Comparison of ENCODE assay signal across 13 cellular contexts in the genomic region with DNA sequence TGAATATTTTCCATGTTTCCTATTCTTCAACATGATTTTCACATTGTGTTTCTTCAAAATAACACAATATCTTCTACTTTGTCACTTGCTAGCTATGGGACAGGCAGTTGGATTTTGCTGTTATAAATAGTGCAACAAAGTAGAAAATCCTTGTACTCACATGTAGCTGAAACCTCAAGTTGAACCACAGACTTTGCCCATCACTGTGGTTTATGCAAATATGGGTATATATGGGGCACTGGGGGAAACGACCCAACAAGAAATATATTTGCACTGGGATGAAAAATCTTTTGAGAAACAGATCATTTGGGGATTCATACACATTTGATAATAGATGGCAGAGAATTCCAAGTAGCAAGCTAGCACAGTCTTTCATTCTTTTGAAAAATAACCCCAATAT.
DNase-seq lines count a peak whose midpoint lies in the region; TF ChIP-seq lines count a peak whose summit lies in the region.
"Had no signal": no experiment of that assay in that cellular context is flagged by ENCODE, and none has a peak within 500 bp of the region (broad histone marks: within the 10 kb centered on the region; RNA-seq: fewer than 3 reads in every experiment).

No MANE protein-coding gene starts in this region.

- H3K4me3 ChIP-seq in DOHH2 (ENCODE audit: low read length) (no peak overlapping the region), MM.1S (ENCODE audit: low read length) (0 out of 2 replicates have a peak overlapping the region, but pooled peaks have one; percentile 2)

- H3K79me2 ChIP-seq in DOHH2 (ENCODE audit: control insufficient read depth, low read length) (no peaks in the 10 kb centered on the region), MM.1S (ENCODE audit: low read length) (no peaks in the 10 kb centered on the region)

- no peak overlapping the region for H3K9ac ChIP-seq in MM.1S (ENCODE audit: low read length)

- no peak overlapping the region for H3K27ac ChIP-seq in DOHH2 (ENCODE audit: low read depth, low read length)
- H3K27ac ChIP-seq in MM.1S (ENCODE audit: low read length) = peak overlapping the region; percentile 6; the same call in 1 of the 2 replicates

- H3K9me3 ChIP-seq in DOHH2 (ENCODE audit: control insufficient read depth, insufficient read depth, low read length) (no peaks in the 10 kb centered on the region), MM.1S (replicated peaks; ENCODE audit: insufficient read depth, low read length) (no peaks in the 10 kb centered on the region)

- H3K4me2 ChIP-seq in DOHH2 (ENCODE audit: low read length) (peak overlapping the region; percentile 37; the same call in 1 of the 2 replicates), MM.1S (ENCODE audit: low read depth, low read length) (peak overlapping the region; percentile 34)

- H3K9me2 ChIP-seq in DOHH2 (replicated peaks; ENCODE audit: control insufficient read depth, low read length) (no peaks in the 10 kb centered on the region), MM.1S (replicated peaks; ENCODE audit: insufficient read depth, low read length) (no peaks in the 10 kb centered on the region)

- H3K36me3 ChIP-seq in DOHH2 (ENCODE audit: control insufficient read depth, low read length) = no peaks in the 10 kb centered on the region
- no peaks in the 10 kb centered on the region for H3K36me3 ChIP-seq in MM.1S (replicated peaks; ENCODE audit: insufficient read depth, low read length)

- DNase-seq in MM.1S = peak; percentile 84
- DNase-seq in OCI-M1 (lab: John Stamatoyannopoulos, UW) = peak; percentile 19
- DNase-seq in RKO (ENCODE audit: low spot score) = no peak
- no peak for DNase-seq in NCI-H526 treated with DMSO at 0.1 percent for 48 hours (lab: John Stamatoyannopoulos, UW)
- DNase-seq in activated CD4-positive, alpha-beta T cell treated with anti-CD3 and anti-CD28 coated beads for 48 hours = no peak
- DNase-seq: CD4-positive, alpha-beta memory T cell; DMS153; DMS79; GF-D8; GOT3; H7; HFFc6 had no signal

- no peak overlapping the region for H2AFZ ChIP-seq in MM.1S (ENCODE audit: low read length)

- H3K27me3 ChIP-seq in DOHH2 (ENCODE audit: control insufficient read depth, low read length) (no peaks in the 10 kb centered on the region), MM.1S (replicated peaks; ENCODE audit: insufficient read depth, low read length) (no peaks in the 10 kb centered on the region)

- H4K20me1 ChIP-seq in DOHH2 (ENCODE audit: control insufficient read depth, insufficient read depth, low read depth, low read length) (no peaks in the 10 kb centered on the region), MM.1S (ENCODE audit: insufficient read depth, low read length) (no peaks in the 10 kb centered on the region)

- TF ChIP-seq CTCF in DOHH2 (IDR thresholded peaks at IDR 0.05; ENCODE audit: low read depth, low read length, poor library complexity, severe bottlenecking) = no peak
- TF ChIP-seq CTCF in MM.1S (IDR thresholded peaks at IDR 0.05; ENCODE audit: low read length) = no peak

- H3F3A ChIP-seq in DOHH2 (ENCODE audit: control insufficient read depth, insufficient read depth) (no peaks in the 10 kb centered on the region), MM.1S (ENCODE audit: insufficient read depth, low read length) (no peaks in the 10 kb centered on the region; the same call in 1 of the 2 replicates)

- H3K4me1 ChIP-seq in DOHH2 (ENCODE audit: control insufficient read depth, low read length) (peaks cover 11% of the 10 kb centered on the region), MM.1S (ENCODE audit: low read length) (peaks cover 47% of the 10 kb centered on the region)

Comparison
In these comparisons a context has a peak if more than half of its experiments do, and no peak if none do; other contexts are left out.
1. DNase-seq: peak in MM.1S (single experiment) and OCI-M1 (single experiment); none in RKO (single experiment), NCI-H526 treated with DMSO at 0.1 percent for 48 hours (single experiment) and activated CD4-positive, alpha-beta T cell treated with anti-CD3 and anti-CD28 coated beads for 48 hours (single experiment).